ENCODE assay signal across 23 cellular contexts in genomic region chr4:87100093-87100634, GRCh38.
DNase-seq lines count a peak whose midpoint lies in the region; FAIRE-seq and TF ChIP-seq lines count a peak whose summit lies in the region.
"Had no signal": no experiment of that assay in that cellular context is flagged by ENCODE, and none has a peak within 500 bp of the region (broad histone marks: within the 10 kb centered on the region; RNA-seq: fewer than 3 reads in every experiment).

No MANE protein-coding gene starts in this region.

- H3K4me3 ChIP-seq in CD8-positive, alpha-beta memory T cell (ENCODE audit: low read length), result no peak overlapping the region
- H3K4me3 ChIP-seq in H1 (ENCODE audit: extremely low read depth in 1 of 4, insufficient read depth in 2 of 4, low read depth in 3 of 4, low read length in 4 of 4), result no peak overlapping the region
- H3K4me3 ChIP-seq: tibial artery had no signal

- H3K23ac ChIP-seq in H1 (ENCODE audit: insufficient read length), result no peak overlapping the region

- H3K27me3 ChIP-seq in CD8-positive, alpha-beta memory T cell (ENCODE audit: insufficient read depth, low read length, poor library complexity, severe bottlenecking), result no peaks in the 10 kb centered on the region
- H3K27me3 ChIP-seq in H1 (replicated peaks in 1 of 4; ENCODE audit: control insufficient read depth in 3 of 4, extremely low read depth in 1 of 4, insufficient read depth in 3 of 4, low read length in 3 of 4), result no peaks in the 10 kb centered on the region
- H3K27me3 ChIP-seq: tibial artery had no signal

- H3K9ac ChIP-seq in H1 (replicated peaks in 1 of 4; ENCODE audit: extremely low read depth in 1 of 4, low read depth in 3 of 4, low read length in 3 of 4), result no peak overlapping the region

- H3K36me3 Mint-ChIP-seq in CD8-positive, alpha-beta memory T cell, result peaks cover 0 to 20% (median 3%) of the 10 kb centered on the region in 3 donors
- H3K36me3 Mint-ChIP-seq in progenitor cell of endocrine pancreas (ENCODE audit: insufficient read depth), result peaks cover 6% of the 10 kb centered on the region
- H3K36me3 Mint-ChIP-seq: natural killer cell had no signal

- peaks cover 34 to 56% (median 51%) of the 10 kb centered on the region in 3 donors for H3K4me1 Mint-ChIP-seq in CD8-positive, alpha-beta memory T cell
- peaks cover 23% of the 10 kb centered on the region for H3K4me1 Mint-ChIP-seq in progenitor cell of endocrine pancreas (ENCODE audit: low read depth)

- H3K4me2 ChIP-seq in H1 (ENCODE audit: insufficient read depth in 1 of 2, low read depth in 2 of 2, low read length in 2 of 2), result peak overlapping the region in 1 of 2 experiments; percentile 10; a peak in 1 of 4 replicates

- H3K79me2 ChIP-seq in H1 (ENCODE audit: control insufficient read depth in 1 of 2, insufficient read depth in 2 of 2, low read length in 2 of 2), result 0 out of 4 replicates have a peak, but pooled peaks cover 0 to 3% of the 10 kb centered on the region in 2 experiments

- peak overlapping the region; percentile 4 to 87 (median 52) for H3K27ac Mint-ChIP-seq in CD8-positive, alpha-beta memory T cell
- peak overlapping the region; percentile 62 for H3K27ac Mint-ChIP-seq in progenitor cell of endocrine pancreas
- H3K27ac Mint-ChIP-seq: activated CD8-positive, alpha-beta memory T cell treated with anti-CD3 and anti-CD28 coated beads, Interleukin-2, amount 10 ng/mL, durations not matched to agents 7 days and 5 days; IgD-negative memory B cell; memory B cell had no signal

- no peak for TF ChIP-seq POLR2A in H1 (IDR thresholded peaks at IDR 0.05; ENCODE audit: control extremely low read depth in 1 of 2, low read depth in 2 of 2, low read length in 2 of 2)

- H2BK12ac ChIP-seq in H1 (ENCODE audit: low read depth, low read length), result no peak overlapping the region

- no peak overlapping the region for H3K56ac ChIP-seq in H1 (replicated peaks; ENCODE audit: insufficient read length, low read depth, low read length)

- POLR2A ChIA-PET in CD8-positive, alpha-beta memory T cell (lab: Charles Lee), result no interaction called here
- POLR2A ChIA-PET in H1 (lab: Charles Lee; ENCODE audit: partially characterized antibody), result interaction anchor here (0.6 to 1.1 kb wide), 2 partner anchors 10 to 439 kb away, joined by 3 to 4 read pairs; no protein-coding TSS in a partner anchor

- H3K23me2 ChIP-seq in H1 (ENCODE audit: low read depth, low read length), result no peaks in the 10 kb centered on the region

- no peaks in the 10 kb centered on the region for H3K9me3 ChIP-seq in CD8-positive, alpha-beta memory T cell (ENCODE audit: low read length)
- H3K9me3 ChIP-seq in H1 (ENCODE audit: insufficient read depth in 2 of 2, low read depth in 1 of 2, low read length in 1 of 2), result no peaks in the 10 kb centered on the region
- H3K9me3 ChIP-seq: tibial artery had no signal

- H3K14ac ChIP-seq in H1 (ENCODE audit: insufficient read length), result no peak overlapping the region

- no peak for TF ChIP-seq EP300 in H1 (IDR thresholded peaks at IDR 0.05; ENCODE audit: borderline replicate concordance in 1 of 2, low read depth in 2 of 2, low read length in 2 of 2)

- peaks cover 0 to 2% of the 10 kb centered on the region in 2 experiments for H4K20me1 ChIP-seq in H1 (replicated peaks in 1 of 2; ENCODE audit: control insufficient read depth in 1 of 2, insufficient read depth in 2 of 2, low read length in 2 of 2)

- no peak for FAIRE-seq in H1 (lab: Jason Lieb, UNC)
- FAIRE-seq: GM18507, kidney had no signal

- no peak overlapping the region for H2AFZ ChIP-seq in H1 (ENCODE audit: low read length)

- no peaks in the 10 kb centered on the region for H3K9me3 Mint-ChIP-seq in CD8-positive, alpha-beta memory T cell
- H3K9me3 Mint-ChIP-seq in progenitor cell of endocrine pancreas (ENCODE audit: low read depth), result no peaks in the 10 kb centered on the region
- H3K9me3 Mint-ChIP-seq: IgD-negative memory B cell, memory B cell, natural killer cell had no signal

- no peak overlapping the region for H4K5ac ChIP-seq in H1 (ENCODE audit: insufficient read length, low read depth, low read length)

- no peak overlapping the region for H4K8ac ChIP-seq in H1 (ENCODE audit: extremely low read depth, insufficient read depth, low read length)

- H2BK120ac ChIP-seq in H1 (replicated peaks; ENCODE audit: low read depth, low read length), result no peak overlapping the region

- H3K27me3 Mint-ChIP-seq in CD8-positive, alpha-beta memory T cell, result no peaks in the 10 kb centered on the region
- H3K27me3 Mint-ChIP-seq in progenitor cell of endocrine pancreas, result no peaks in the 10 kb centered on the region
- H3K27me3 Mint-ChIP-seq: activated CD8-positive, alpha-beta memory T cell treated with anti-CD3 and anti-CD28 coated beads, Interleukin-2, amount 10 ng/mL, durations not matched to agents 7 days and 5 days; IgD-negative memory B cell; memory B cell had no signal

- no peak overlapping the region for H3K4ac ChIP-seq in H1 (replicated peaks; ENCODE audit: insufficient read length, low read depth, low read length)

- WGBS in H1 (ENCODE audit: extremely low coverage in 1 of 2, insufficient coverage in 1 of 2, insufficient read length in 1 of 2, insufficient replicate concordance in 2 of 2, low coverage in 1 of 2, low lambda C conversion rate in 2 of 2, missing lambda C conversion rate in 1 of 2), 2 experiments, result 73% methylated on average over 4 of the region's 4 CpGs; no CpG with 5 or more reads in 1 of the 2 experiments

- H3K4me3 Mint-ChIP-seq in CD8-positive, alpha-beta memory T cell, result no peak overlapping the region
- H3K4me3 Mint-ChIP-seq in progenitor cell of endocrine pancreas (ENCODE audit: low read depth), result no peak overlapping the region
- H3K4me3 Mint-ChIP-seq: activated CD8-positive, alpha-beta memory T cell treated with anti-CD3 and anti-CD28 coated beads, Interleukin-2, amount 10 ng/mL, durations not matched to agents 7 days and 5 days; IgD-negative memory B cell; memory B cell; natural killer cell had no signal

- no peak overlapping the region for H4K91ac ChIP-seq in H1 (replicated peaks; ENCODE audit: insufficient read length, low read length)

- H2BK20ac ChIP-seq in H1 (ENCODE audit: low read length), result no peak overlapping the region

- H2AK5ac ChIP-seq in H1 (ENCODE audit: low read depth, low read length), result no peak overlapping the region

- H3K18ac ChIP-seq in H1 (ENCODE audit: extremely low read depth, low read length), result no peak overlapping the region

- H3K27ac ChIP-seq in CD8-positive, alpha-beta memory T cell (ENCODE audit: low read depth, low read length), result no peak overlapping the region
- no peak overlapping the region for H3K27ac ChIP-seq in H1 (ENCODE audit: low read depth, low read length)
- H3K27ac ChIP-seq: tibial artery had no signal

- H3K4me1 ChIP-seq in CD8-positive, alpha-beta memory T cell (ENCODE audit: insufficient read depth, low read length), result peaks cover 25% of the 10 kb centered on the region
- H3K4me1 ChIP-seq in H1 (replicated peaks in 1 of 4; ENCODE audit: control insufficient read depth in 3 of 4, insufficient read depth in 4 of 4, low read length in 3 of 4), result peaks cover 2 to 18% (median 9%) of the 10 kb centered on the region in 4 experiments

- CTCF ChIA-PET in CD8-positive, alpha-beta memory T cell (lab: Charles Lee), result interaction anchor here (2.6 kb wide), 1 partner anchor 177 kb away, joined by 7 read pairs; no protein-coding TSS in a partner anchor
- CTCF ChIA-PET in H1 (lab: Charles Lee; ENCODE audit: partially characterized antibody), result interaction anchor here (1.1 to 3.4 kb wide), 2 partner anchors 15 to 604 kb away, joined by 3 to 21 read pairs; no protein-coding TSS in a partner anchor

- no peak for DNase-seq in CD8-positive, alpha-beta memory T cell
- peak; percentile 36 for DNase-seq in HuH-7 (ENCODE audit: low spot score)
- no peak for DNase-seq in H1 (ENCODE audit: low read depth in 1 of 2, low spot score in 2 of 2)
- no peak for DNase-seq in progenitor cell of endocrine pancreas (ENCODE audit: low spot score, unreplicated experiment)
- DNase-seq in activated CD4-positive, alpha-beta T cell treated with anti-CD3 and anti-CD28 coated beads for 48 hours, result no peak
- no peak for DNase-seq in GF-D8 (lab: John Stamatoyannopoulos, UW)
- DNase-seq in activated effector memory CD4-positive, alpha-beta T cell treated with Interleukin-2 at 50 U/mL for 16 hours, result no peak
- DNase-seq: activated CD4-positive, alpha-beta T cell treated with anti-CD3 and anti-CD28 coated beads for 4 hours; activated CD8-positive, alpha-beta memory T cell treated with anti-CD3 and anti-CD28 coated beads, Interleukin-2, amount 10 ng/mL, durations not matched to agents 7 days and 5 days; caudate nucleus; erythroblast; foreskin melanocyte; kidney; MM.1S; natural killer cell; NCI-H82; SHP77; stimulated activated CD4-positive, alpha-beta T cell treated with anti-CD3 and anti-CD28 coated beads, Interleukin-2, amount 100 ng/mL, for 24 hours; stimulated activated naive CD4-positive, alpha-beta T cell; tibial artery had no signal

- TF ChIP-seq CTCF in H1 (IDR thresholded peaks at IDR 0.05; ENCODE audit: control extremely low read depth in 1 of 3, insufficient read depth in 1 of 3, low read depth in 1 of 3, low read length in 3 of 3) (no peak), progenitor cell of endocrine pancreas (IDR thresholded peaks at IDR 0.05; ENCODE audit: unreplicated experiment) (no peak)

- no peak overlapping the region for H2BK5ac ChIP-seq in H1 (ENCODE audit: low read depth, low read length)

- H3K36me3 ChIP-seq in CD8-positive, alpha-beta memory T cell (ENCODE audit: insufficient read depth, low read length), result no peaks in the 10 kb centered on the region
- H3K36me3 ChIP-seq in H1 (ENCODE audit: control insufficient read depth in 2 of 4, insufficient read depth in 4 of 4, low read length in 3 of 4), result peaks cover 0 to 2% (median 0%) of the 10 kb centered on the region in 4 experiments; a peak in 2 of 8 replicates

- H2BK15ac ChIP-seq in H1 (ENCODE audit: low read length), result no peak overlapping the region

- H3K79me1 ChIP-seq in H1 (ENCODE audit: low read depth, low read length), result no peaks in the 10 kb centered on the region; the same call in 1 of the 2 replicates

- TF ChIP-seq RAD21 in H1 (IDR thresholded peaks at IDR 0.05 in 1 of 2, conservative IDR thresholded peaks at IDR 0.05 in 1 of 2; ENCODE audit: low read depth in 2 of 2, low read length in 2 of 2), result no peak

TF ChIP-seq in H1, 55 proteins besides CTCF, POLR2A, EP300 and RAD21:
- TF ChIP-seq SIRT6 (IDR thresholded peaks at IDR 0.05; ENCODE audit: low read length), result no peak
- 0 out of 2 replicates have a peak, but pooled peaks have one; percentile 26 for TF ChIP-seq TEAD4 (IDR thresholded peaks at IDR 0.05; ENCODE audit: low read depth, low read length)
